In genomic region chr3:40913192-40913591, GRCh38 we compare ENCODE assay signal across 23 cellular contexts.
"Had no signal": no experiment of that assay in that cellular context is flagged by ENCODE, and none has a peak within 500 bp of the region (broad histone marks: within the 10 kb centered on the region; RNA-seq: fewer than 3 reads in every experiment).

No MANE protein-coding gene starts in this region.

- H3K27ac Mint-ChIP-seq: activated B cell treated with CpG ODN at 0.5 μM for 24 hours; activated CD8-positive, alpha-beta memory T cell treated with anti-CD3 and anti-CD28 coated beads, Interleukin-2, amount 10 ng/mL, durations not matched to agents 7 days and 5 days; activated CD8-positive, alpha-beta T cell treated with anti-CD3 and anti-CD28 coated beads for 36 hours; activated naive CD8-positive, alpha-beta T cell treated with anti-CD3 and anti-CD28 coated beads, Interleukin-2, amount 50 U/mL, for 24 hours; memory B cell; stimulated activated naive B cell treated with anti-CD40 and anti-IgM and Interleukin-4, amounts not matched to agents 10 μg/mL and 1 μg/mL and 100 μg/mL, for 72 hours had no signal

- H3K27me3 Mint-ChIP-seq: activated CD8-positive, alpha-beta T cell treated with anti-CD3 and anti-CD28 coated beads for 36 hours; activated naive CD8-positive, alpha-beta T cell treated with anti-CD3 and anti-CD28 coated beads, Interleukin-2, amount 50 U/mL, for 24 hours had no signal

- H3K4me3 Mint-ChIP-seq: activated B cell treated with CpG ODN at 0.5 μM for 24 hours; activated CD8-positive, alpha-beta memory T cell treated with anti-CD3 and anti-CD28 coated beads, Interleukin-2, amount 10 ng/mL, durations not matched to agents 7 days and 5 days; activated CD8-positive, alpha-beta T cell treated with anti-CD3 and anti-CD28 coated beads for 36 hours; activated naive CD8-positive, alpha-beta T cell treated with anti-CD3 and anti-CD28 coated beads, Interleukin-2, amount 50 U/mL, for 24 hours; memory B cell; stimulated activated naive B cell treated with anti-CD40 and anti-IgM and Interleukin-4, amounts not matched to agents 10 μg/mL and 1 μg/mL and 100 μg/mL, for 72 hours had no signal

- H3K4me1 Mint-ChIP-seq: activated B cell treated with CpG ODN at 0.5 μM for 24 hours; activated CD8-positive, alpha-beta memory T cell treated with anti-CD3 and anti-CD28 coated beads, Interleukin-2, amount 10 ng/mL, durations not matched to agents 7 days and 5 days; activated naive CD8-positive, alpha-beta T cell treated with anti-CD3 and anti-CD28 coated beads, Interleukin-2, amount 50 U/mL, for 24 hours; memory B cell; stimulated activated naive B cell treated with anti-CD40 and anti-IgM and Interleukin-4, amounts not matched to agents 10 μg/mL and 1 μg/mL and 100 μg/mL, for 72 hours had no signal

- H3K36me3 ChIP-seq: colonic mucosa, esophagus squamous epithelium, gastrocnemius medialis, sigmoid colon, transverse colon had no signal

- H3K27me3 ChIP-seq: body of pancreas, colonic mucosa, esophagus squamous epithelium, gastrocnemius medialis, sigmoid colon, transverse colon had no signal

- H3K36me3 Mint-ChIP-seq: activated CD8-positive, alpha-beta memory T cell treated with anti-CD3 and anti-CD28 coated beads, Interleukin-2, amount 10 ng/mL, durations not matched to agents 7 days and 5 days; stimulated activated naive B cell treated with anti-CD40 and anti-IgM and Interleukin-4, amounts not matched to agents 10 μg/mL and 1 μg/mL and 100 μg/mL, for 72 hours had no signal

- H3K4me1 ChIP-seq: gastrocnemius medialis had no signal

- H3K9me3 Mint-ChIP-seq: activated B cell treated with CpG ODN at 0.5 μM for 24 hours; activated CD8-positive, alpha-beta T cell treated with anti-CD3 and anti-CD28 coated beads for 36 hours; activated naive CD8-positive, alpha-beta T cell treated with anti-CD3 and anti-CD28 coated beads, Interleukin-2, amount 50 U/mL, for 24 hours; stimulated activated naive B cell treated with anti-CD40 and anti-IgM and Interleukin-4, amounts not matched to agents 10 μg/mL and 1 μg/mL and 100 μg/mL, for 72 hours had no signal

- DNase-seq: activated B cell treated with CpG ODN at 0.5 μM for 24 hours; activated CD4-positive, alpha-beta T cell treated with anti-CD3 and anti-CD28 coated beads for 4 hours; activated CD8-positive, alpha-beta memory T cell treated with anti-CD3 and anti-CD28 coated beads, Interleukin-2, amount 10 ng/mL, durations not matched to agents 7 days and 5 days; activated CD8-positive, alpha-beta T cell treated with anti-CD3 and anti-CD28 coated beads for 36 hours; activated gamma-delta T cell; activated naive CD4-positive, alpha-beta T cell treated with anti-CD3 and anti-CD28 coated beads, Interleukin-2, amount 50 U/mL, for 16 hours; activated naive CD8-positive, alpha-beta T cell treated with anti-CD3 and anti-CD28 coated beads, Interleukin-2, amount 50 U/mL, for 24 hours; activated T-cell treated with anti-CD3 and anti-CD28 coated beads for 4 hours; colonic mucosa; esophagus squamous epithelium; gastrocnemius medialis; left cardiac atrium; occipital lobe; posterior cingulate gyrus; sigmoid colon; stimulated activated CD4-positive, alpha-beta T cell treated with anti-CD3 and anti-CD28 coated beads, Interleukin-15, amount 100 ng/mL, for 24 hours; stimulated activated CD8-positive, alpha-beta memory T cell treated with anti-CD3 and anti-CD28 coated beads, Interleukin-4, amount 100 ng/mL, for 48 hours; stimulated activated naive B cell treated with anti-CD40 and anti-IgM and Interleukin-4, amounts not matched to agents 10 μg/mL and 1 μg/mL and 100 μg/mL, for 72 hours; T-helper 9 cell; transverse colon had no signal

- ATAC-seq: activated CD8-positive, alpha-beta memory T cell treated with anti-CD3 and anti-CD28 coated beads, Interleukin-2, amount 10 ng/mL, durations not matched to agents 7 days and 5 days; activated CD8-positive, alpha-beta T cell treated with anti-CD3 and anti-CD28 coated beads for 36 hours; activated naive CD8-positive, alpha-beta T cell treated with anti-CD3 and anti-CD28 coated beads, Interleukin-2, amount 50 U/mL, for 24 hours; body of pancreas; gastrocnemius medialis; left cardiac atrium; stimulated activated naive B cell treated with anti-CD40 and anti-IgM and Interleukin-4, amounts not matched to agents 10 μg/mL and 1 μg/mL and 100 μg/mL, for 72 hours had no signal

- H3K4me3 ChIP-seq: body of pancreas, colonic mucosa, esophagus squamous epithelium, gastrocnemius medialis, sigmoid colon, smooth muscle cell, transverse colon had no signal

- H3K9me3 ChIP-seq: body of pancreas, colonic mucosa, esophagus squamous epithelium, gastrocnemius medialis, sigmoid colon, transverse colon had no signal
